1 cellular context compared by ENCODE assay signal in the genomic region with DNA sequence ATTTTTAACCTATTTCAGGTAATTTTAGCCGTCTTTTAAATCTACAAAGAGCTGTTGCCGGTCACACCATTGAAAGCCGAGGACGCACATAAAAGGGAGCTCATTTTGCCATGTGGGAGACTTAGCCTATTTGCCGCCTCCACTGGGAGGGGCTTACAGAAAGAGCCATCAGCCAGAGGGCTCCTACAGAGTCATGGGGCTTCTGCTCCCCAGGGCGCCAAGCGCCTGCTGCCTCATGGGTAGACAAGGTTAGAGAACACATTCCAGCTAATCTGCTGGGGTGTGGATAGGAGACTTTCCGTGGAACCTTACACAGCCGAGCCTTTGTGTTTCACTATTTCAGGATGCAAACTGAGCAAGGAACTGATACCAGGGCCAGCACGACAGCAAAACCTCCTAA.
A peak's percentile ranks its signal among the peaks of the same experiment; 100 is the strongest.
TF ChIP-seq lines count a peak whose summit lies in the region.

No MANE protein-coding gene starts in this region.

TF ChIP-seq in HepG2, 621 proteins besides CTCF, POLR2A, EP300 and RAD21 (continued from another document):
- TF ChIP-seq SNRNP70 (IDR thresholded peaks at IDR 0.05; ENCODE audit: low read depth, low read length) (no peak), CHD2 (IDR thresholded peaks at IDR 0.05; ENCODE audit: low read depth, low read length) (no peak), PCBP1 (IDR thresholded peaks at IDR 0.05; ENCODE audit: borderline replicate concordance, low read depth, low read length) (no peak), RBM39 (IDR thresholded peaks at IDR 0.05; ENCODE audit: low read depth, low read length, poor library complexity, severe bottlenecking) (no peak)
- TF ChIP-seq, protein P1, sequence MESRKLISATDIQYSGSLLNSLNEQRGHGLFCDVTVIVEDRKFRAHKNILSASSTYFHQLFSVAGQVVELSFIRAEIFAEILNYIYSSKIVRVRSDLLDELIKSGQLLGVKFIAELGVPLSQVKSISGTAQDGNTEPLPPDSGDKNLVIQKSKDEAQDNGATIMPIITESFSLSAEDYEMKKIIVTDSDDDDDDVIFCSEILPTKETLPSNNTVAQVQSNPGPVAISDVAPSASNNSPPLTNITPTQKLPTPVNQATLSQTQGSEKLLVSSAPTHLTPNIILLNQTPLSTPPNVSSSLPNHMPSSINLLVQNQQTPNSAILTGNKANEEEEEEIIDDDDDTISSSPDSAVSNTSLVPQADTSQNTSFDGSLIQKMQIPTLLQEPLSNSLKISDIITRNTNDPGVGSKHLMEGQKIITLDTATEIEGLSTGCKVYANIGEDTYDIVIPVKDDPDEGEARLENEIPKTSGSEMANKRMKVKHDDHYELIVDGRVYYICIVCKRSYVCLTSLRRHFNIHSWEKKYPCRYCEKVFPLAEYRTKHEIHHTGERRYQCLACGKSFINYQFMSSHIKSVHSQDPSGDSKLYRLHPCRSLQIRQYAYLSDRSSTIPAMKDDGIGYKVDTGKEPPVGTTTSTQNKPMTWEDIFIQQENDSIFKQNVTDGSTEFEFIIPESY (CRISPR knock-in tag; IDR thresholded peaks at IDR 0.05) = peak; percentile 36; the same call in 1 of the 2 replicates
- TF ChIP-seq, protein P2, sequence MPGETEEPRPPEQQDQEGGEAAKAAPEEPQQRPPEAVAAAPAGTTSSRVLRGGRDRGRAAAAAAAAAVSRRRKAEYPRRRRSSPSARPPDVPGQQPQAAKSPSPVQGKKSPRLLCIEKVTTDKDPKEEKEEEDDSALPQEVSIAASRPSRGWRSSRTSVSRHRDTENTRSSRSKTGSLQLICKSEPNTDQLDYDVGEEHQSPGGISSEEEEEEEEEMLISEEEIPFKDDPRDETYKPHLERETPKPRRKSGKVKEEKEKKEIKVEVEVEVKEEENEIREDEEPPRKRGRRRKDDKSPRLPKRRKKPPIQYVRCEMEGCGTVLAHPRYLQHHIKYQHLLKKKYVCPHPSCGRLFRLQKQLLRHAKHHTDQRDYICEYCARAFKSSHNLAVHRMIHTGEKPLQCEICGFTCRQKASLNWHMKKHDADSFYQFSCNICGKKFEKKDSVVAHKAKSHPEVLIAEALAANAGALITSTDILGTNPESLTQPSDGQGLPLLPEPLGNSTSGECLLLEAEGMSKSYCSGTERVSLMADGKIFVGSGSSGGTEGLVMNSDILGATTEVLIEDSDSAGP (CRISPR knock-in tag; IDR thresholded peaks at IDR 0.05; ENCODE audit: borderline replicate concordance) = no peak
